In genomic region chr1:173268261-173268660, GRCh38 we compare ENCODE assay signal across 20 cellular contexts.
"Had no signal": no experiment of that assay in that cellular context is flagged by ENCODE, and none has a peak within 500 bp of the region (broad histone marks: within the 10 kb centered on the region; RNA-seq: fewer than 3 reads in every experiment).

No MANE protein-coding gene starts in this region.

- H3K27ac ChIP-seq: body of pancreas, colonic mucosa, lower lobe of right lung, neutrophil, parathyroid adenoma, right lobe of liver, thyroid gland had no signal

- H3K4me3 Mint-ChIP-seq: activated naive CD8-positive, alpha-beta T cell treated with anti-CD3 and anti-CD28 coated beads, Interleukin-2, amount 10 ng/mL, durations not matched to agents 7 days and 5 days; activated T-helper 1 cell treated with anti-CD3 and anti-CD28 coated beads, Interleukin-12 subunit alpha, Interleukin-12 subunit beta, Interleukin-2, Interleukin-4 antibody, amounts not matched to agents 30 ng/mL and 10 ng/mL and 1 ng/mL, durations not matched to agents 14 hours and 24 hours and 36 hours; mesothelial cell of epicardium; natural killer cell treated with Interleukin-12 subunit alpha and Interleukin-12 subunit beta and Interleukin-15 and Interleukin-18, amount 100 ng/mL, for 72 hours; stimulated activated effector memory CD8-positive, alpha-beta T cell treated with anti-CD3 and anti-CD28 coated beads, Interleukin-12 subunit alpha, Interleukin-12 subunit beta, amount 100 ng/mL, for 72 hours had no signal

- H3K9me3 Mint-ChIP-seq: activated naive CD8-positive, alpha-beta T cell treated with anti-CD3 and anti-CD28 coated beads, Interleukin-2, amount 10 ng/mL, durations not matched to agents 7 days and 5 days; activated T-helper 1 cell treated with anti-CD3 and anti-CD28 coated beads, Interleukin-12 subunit alpha, Interleukin-12 subunit beta, Interleukin-2, Interleukin-4 antibody, amounts not matched to agents 30 ng/mL and 10 ng/mL and 1 ng/mL, durations not matched to agents 14 hours and 24 hours and 36 hours; natural killer cell treated with Interleukin-12 subunit alpha and Interleukin-12 subunit beta and Interleukin-15 and Interleukin-18, amount 100 ng/mL, for 72 hours; stimulated activated effector memory CD8-positive, alpha-beta T cell treated with anti-CD3 and anti-CD28 coated beads, Interleukin-12 subunit alpha, Interleukin-12 subunit beta, amount 100 ng/mL, for 72 hours had no signal

- FAIRE-seq: frontal cortex had no signal

- H3K9me3 ChIP-seq: body of pancreas, colonic mucosa, lower lobe of right lung, neutrophil, right lobe of liver, thyroid gland had no signal

- DNase-seq: activated CD4-positive, alpha-beta T cell treated with anti-CD3 and anti-CD28 coated beads, Interleukin-2, amount 50 U/mL, for 4 hours; activated naive CD8-positive, alpha-beta T cell treated with anti-CD3 and anti-CD28 coated beads, Interleukin-2, amount 10 ng/mL, durations not matched to agents 7 days and 5 days; activated T-cell treated with anti-CD3 and anti-CD28 coated beads for 4 hours; amygdala; body of pancreas; caudate nucleus; colonic mucosa; erythroblast; hypothalamus; lower lobe of right lung; right lobe of liver; stimulated activated CD4-positive, alpha-beta T cell treated with anti-CD3 and anti-CD28 coated beads, Interleukin-4, amount 100 ng/mL, for 24 hours; thyroid gland had no signal

- H3K4me1 ChIP-seq: body of pancreas, colonic mucosa, lower lobe of right lung, parathyroid adenoma, right lobe of liver, thyroid gland had no signal

- H3K27me3 ChIP-seq: body of pancreas, colonic mucosa, neutrophil, right lobe of liver, thyroid gland had no signal

- H3K36me3 Mint-ChIP-seq: activated naive CD8-positive, alpha-beta T cell treated with anti-CD3 and anti-CD28 coated beads, Interleukin-2, amount 10 ng/mL, durations not matched to agents 7 days and 5 days; mesothelial cell of epicardium; stimulated activated effector memory CD8-positive, alpha-beta T cell treated with anti-CD3 and anti-CD28 coated beads, Interleukin-12 subunit alpha, Interleukin-12 subunit beta, amount 100 ng/mL, for 72 hours had no signal

- H3K4me3 ChIP-seq: body of pancreas, colonic mucosa, lower lobe of right lung, right lobe of liver, thyroid gland had no signal

- H3K4me1 Mint-ChIP-seq: activated naive CD8-positive, alpha-beta T cell treated with anti-CD3 and anti-CD28 coated beads, Interleukin-2, amount 10 ng/mL, durations not matched to agents 7 days and 5 days had no signal

- H3K27me3 Mint-ChIP-seq: activated naive CD8-positive, alpha-beta T cell treated with anti-CD3 and anti-CD28 coated beads, Interleukin-2, amount 10 ng/mL, durations not matched to agents 7 days and 5 days had no signal

- H3K27ac Mint-ChIP-seq: activated naive CD8-positive, alpha-beta T cell treated with anti-CD3 and anti-CD28 coated beads, Interleukin-2, amount 10 ng/mL, durations not matched to agents 7 days and 5 days; activated T-helper 1 cell treated with anti-CD3 and anti-CD28 coated beads, Interleukin-12 subunit alpha, Interleukin-12 subunit beta, Interleukin-2, Interleukin-4 antibody, amounts not matched to agents 30 ng/mL and 10 ng/mL and 1 ng/mL, durations not matched to agents 14 hours and 24 hours and 36 hours; mesothelial cell of epicardium; natural killer cell treated with Interleukin-12 subunit alpha and Interleukin-12 subunit beta and Interleukin-15 and Interleukin-18, amount 100 ng/mL, for 72 hours; stimulated activated effector memory CD8-positive, alpha-beta T cell treated with anti-CD3 and anti-CD28 coated beads, Interleukin-12 subunit alpha, Interleukin-12 subunit beta, amount 100 ng/mL, for 72 hours had no signal

- ATAC-seq: body of pancreas; lower lobe of right lung; natural killer cell treated with Interleukin-12 subunit alpha and Interleukin-12 subunit beta and Interleukin-15 and Interleukin-18, amount 100 ng/mL, for 72 hours; right lobe of liver; stimulated activated effector memory CD8-positive, alpha-beta T cell treated with anti-CD3 and anti-CD28 coated beads, Interleukin-12 subunit alpha, Interleukin-12 subunit beta, amount 100 ng/mL, for 72 hours had no signal

- H3K36me3 ChIP-seq: colonic mucosa, lower lobe of right lung, neutrophil, right lobe of liver, thyroid gland had no signal
